ENCODE assay signal across 23 cellular contexts in genomic region chr14:34104750-34105397, GRCh38.
"Had no signal": no experiment of that assay in that cellular context is flagged by ENCODE, and none has a peak within 500 bp of the region (broad histone marks: within the 10 kb centered on the region; RNA-seq: fewer than 3 reads in every experiment).

No MANE protein-coding gene starts in this region.

- H3K27me3 ChIP-seq: esophagus muscularis mucosa, gastroesophageal sphincter, hepatocyte, neural progenitor cell, ovary, tibial artery, upper lobe of right lung, vagina had no signal

- H3K36me3 ChIP-seq: esophagus muscularis mucosa, gastroesophageal sphincter, neural progenitor cell, ovary, prostate gland, tibial artery, upper lobe of right lung, vagina had no signal

- H3K9me3 Mint-ChIP-seq: effector memory CD8-positive, alpha-beta T cell; natural killer cell; neural progenitor cell; stimulated activated effector memory CD8-positive, alpha-beta T cell treated with anti-CD3 and anti-CD28 coated beads, Interleukin-12 subunit alpha, Interleukin-12 subunit beta, amount 100 ng/mL, for 72 hours; stimulated activated naive CD8-positive, alpha-beta T cell treated with anti-CD3 and anti-CD28 coated beads, Interleukin-15, Interleukin-2, amounts not matched to agents 100 ng/mL and 50 ng/mL, for 24 hours had no signal

- H3K9me3 ChIP-seq: esophagus muscularis mucosa, gastroesophageal sphincter, mucosa of descending colon, ovary, prostate gland, tibial artery, upper lobe of right lung, vagina had no signal

- H3K36me3 Mint-ChIP-seq: natural killer cell; neural progenitor cell; stimulated activated effector memory CD8-positive, alpha-beta T cell treated with anti-CD3 and anti-CD28 coated beads, Interleukin-12 subunit alpha, Interleukin-12 subunit beta, amount 100 ng/mL, for 72 hours had no signal

- H3K4me3 Mint-ChIP-seq: effector memory CD8-positive, alpha-beta T cell; natural killer cell; neural progenitor cell; stimulated activated effector memory CD8-positive, alpha-beta T cell treated with anti-CD3 and anti-CD28 coated beads, Interleukin-12 subunit alpha, Interleukin-12 subunit beta, amount 100 ng/mL, for 72 hours; stimulated activated naive CD8-positive, alpha-beta T cell treated with anti-CD3 and anti-CD28 coated beads, Interleukin-15, Interleukin-2, amounts not matched to agents 100 ng/mL and 50 ng/mL, for 24 hours had no signal

- H3K27ac Mint-ChIP-seq: effector memory CD8-positive, alpha-beta T cell; natural killer cell; neural progenitor cell; stimulated activated effector memory CD8-positive, alpha-beta T cell treated with anti-CD3 and anti-CD28 coated beads, Interleukin-12 subunit alpha, Interleukin-12 subunit beta, amount 100 ng/mL, for 72 hours; stimulated activated naive CD8-positive, alpha-beta T cell treated with anti-CD3 and anti-CD28 coated beads, Interleukin-15, Interleukin-2, amounts not matched to agents 100 ng/mL and 50 ng/mL, for 24 hours had no signal

- H3K4me1 Mint-ChIP-seq: natural killer cell; stimulated activated effector memory CD8-positive, alpha-beta T cell treated with anti-CD3 and anti-CD28 coated beads, Interleukin-12 subunit alpha, Interleukin-12 subunit beta, amount 100 ng/mL, for 72 hours had no signal

- H3K4me3 ChIP-seq: esophagus muscularis mucosa, gastroesophageal sphincter, hepatocyte, mucosa of descending colon, neural progenitor cell, ovary, prostate gland, tibial artery, upper lobe of right lung, vagina had no signal

- H3K27me3 Mint-ChIP-seq: effector memory CD8-positive, alpha-beta T cell; stimulated activated naive CD8-positive, alpha-beta T cell treated with anti-CD3 and anti-CD28 coated beads, Interleukin-15, Interleukin-2, amounts not matched to agents 100 ng/mL and 50 ng/mL, for 24 hours had no signal

- ATAC-seq: effector memory CD8-positive, alpha-beta T cell; gastroesophageal sphincter; left colon; mucosa of descending colon; natural killer cell; stimulated activated effector memory CD8-positive, alpha-beta T cell treated with anti-CD3 and anti-CD28 coated beads, Interleukin-12 subunit alpha, Interleukin-12 subunit beta, amount 100 ng/mL, for 72 hours; upper lobe of right lung had no signal

- H3K4me1 ChIP-seq: prostate gland, tibial artery, upper lobe of right lung, vagina had no signal

- H3K27ac ChIP-seq: epithelial cell of prostate, esophagus muscularis mucosa, hepatocyte, neural progenitor cell, ovary, prostate gland, tibial artery, upper lobe of right lung, vagina had no signal

- DNase-seq: effector memory CD8-positive, alpha-beta T cell; glutamatergic neuron; kidney; left colon; mammary epithelial cell; mucosa of descending colon; natural killer cell; nucleus accumbens; ovary; small intestine; stimulated activated CD4-positive, alpha-beta T cell treated with anti-CD3 and anti-CD28 coated beads, Interleukin-4, amount 100 ng/mL, for 1 hour; stimulated activated CD8-positive, alpha-beta memory T cell treated with anti-CD3 and anti-CD28 coated beads, Interleukin-4, amount 100 ng/mL, for 48 hours; tibial artery; upper lobe of right lung had no signal
